ENCODE assay signal across 19 cellular contexts in genomic region chr3:117674321-117674720, GRCh38.
A peak's percentile ranks its signal among the peaks of the same experiment; 100 is the strongest.
DNase-seq lines count a peak whose midpoint lies in the region; ATAC-seq and TF ChIP-seq lines count a peak whose summit lies in the region.
"Had no signal": no experiment of that assay in that cellular context is flagged by ENCODE, and none has a peak within 500 bp of the region (broad histone marks: within the 10 kb centered on the region; RNA-seq: fewer than 3 reads in every experiment).

No MANE protein-coding gene starts in this region.

- in situ Hi-C loops in IMR-90 (cut with MboI; ENCODE audit: low sequenced_read_pairs), result no loop called here

- no peak for TF ChIP-seq RAD21 in IMR-90 (IDR thresholded peaks at IDR 0.05; ENCODE audit: low read length)

- H4K5ac ChIP-seq in IMR-90 (ENCODE audit: low read depth, low read length), result no peak overlapping the region

- DNase-seq in EH (ENCODE audit: low read depth) (peak; percentile 12), IMR-90 (peak; percentile 40), fibroblast of mammary gland (ENCODE audit: low read depth) (peak; percentile 18), HFFc6 (no peak), globus pallidus (ENCODE audit: low spot score) (no peak), left ventricle myocardium inferior (no peak)
- DNase-seq: CD4-positive, CD25-positive, alpha-beta regulatory T cell; CD8-positive, alpha-beta T cell; DMS 273 treated with DMSO at 0.1 percent for 48 hours; DMS79 treated with DMSO at 0.1 percent for 48 hours; GDM1; GM23248; H7; HCEC 1CT had no signal

- no peak overlapping the region for H3K4me3 ChIP-seq in IMR-90 (ENCODE audit: insufficient read depth, low read depth, low read length)
- H3K4me3 ChIP-seq in fibroblast of mammary gland (ENCODE audit: control insufficient read depth, low read depth, low read length), result no peak overlapping the region
- H3K4me3 ChIP-seq in left ventricle myocardium inferior, result no peak overlapping the region
- H3K4me3 ChIP-seq: BLaER1, GM12878, GM23248 had no signal

- H3K9me3 Mint-ChIP-seq in HFFc6, result no peaks in the 10 kb centered on the region; the same call in 1 of the 2 replicates
- H3K9me3 Mint-ChIP-seq: CD8-positive, alpha-beta T cell had no signal

- no peaks in the 10 kb centered on the region for H3K79me1 ChIP-seq in IMR-90 (ENCODE audit: low read depth in 1 of 2, low read length in 2 of 2)

- H3K27me3 Mint-ChIP-seq in HFFc6 (ENCODE audit: insufficient read depth), result peaks cover 6% of the 10 kb centered on the region
- H3K27me3 Mint-ChIP-seq: B cell; CD4-positive, CD25-positive, alpha-beta regulatory T cell had no signal

- no peak overlapping the region for H2AK9ac ChIP-seq in IMR-90 (replicated peaks; ENCODE audit: low read depth, low read length, poor library complexity)

- no peak overlapping the region for H2BK15ac ChIP-seq in IMR-90 (ENCODE audit: low read depth, low read length)

- H3K27ac ChIP-seq in IMR-90 (ENCODE audit: insufficient read depth, low read length) (no peak overlapping the region), left ventricle myocardium inferior (replicated peaks) (no peak overlapping the region)
- H3K27ac ChIP-seq: 22Rv1, BLaER1, C4-2B, GM23248 had no signal

- H3K14ac ChIP-seq in IMR-90 (replicated peaks; ENCODE audit: low read depth, low read length), result no peak overlapping the region

- CTCF ChIA-PET in IMR-90 (lab: Yijun Ruan, JAX), result interaction anchor here (0.6 to 1.2 kb wide), 2 partner anchors 8 to 12 kb away, joined by 3 to 4 read pairs; no protein-coding TSS in a partner anchor

- H2BK20ac ChIP-seq in IMR-90 (ENCODE audit: low read depth, low read length), result no peak overlapping the region

- H2AFZ ChIP-seq in IMR-90 (replicated peaks; ENCODE audit: low read length, poor library complexity), result no peak overlapping the region
- H2AFZ ChIP-seq: GM23248 had no signal

- no peak overlapping the region for H3K18ac ChIP-seq in IMR-90 (ENCODE audit: low read depth, low read length)

- no peak overlapping the region for H3K4me3 Mint-ChIP-seq in HFFc6
- H3K4me3 Mint-ChIP-seq: B cell; CD4-positive, CD25-positive, alpha-beta regulatory T cell; CD8-positive, alpha-beta T cell had no signal

- POLR2A ChIA-PET in IMR-90 (lab: Charles Lee; ENCODE audit: unreplicated experiment), result no interaction called here

- H3K4ac ChIP-seq in IMR-90 (ENCODE audit: low read depth, low read length), result no peak overlapping the region; the same call in 1 of the 2 replicates

- no peak overlapping the region for H3K27ac Mint-ChIP-seq in HFFc6
- H3K27ac Mint-ChIP-seq: B cell; CD4-positive, CD25-positive, alpha-beta regulatory T cell; CD8-positive, alpha-beta T cell had no signal

- H4K8ac ChIP-seq in IMR-90 (ENCODE audit: low read depth in 2 of 2, low read length in 2 of 2), result no peak overlapping the region

- H3K56ac ChIP-seq in IMR-90 (ENCODE audit: extremely low read depth, insufficient read depth, low read length), result no peak overlapping the region

- TF ChIP-seq POLR2A in IMR-90 (IDR thresholded peaks at IDR 0.05; ENCODE audit: low read depth, low read length), result no peak

- H3K36me3 ChIP-seq in IMR-90 (ENCODE audit: control insufficient read depth, insufficient read depth, low read length) (no peaks in the 10 kb centered on the region), left ventricle myocardium inferior (no peaks in the 10 kb centered on the region)
- H3K36me3 ChIP-seq: BLaER1 had no signal

- no peak for ATAC-seq in IMR-90 (ENCODE audit: low read depth)
- ATAC-seq: CD8-positive, alpha-beta T cell; GM12878 had no signal

- H3K9me3 ChIP-seq in IMR-90 (ENCODE audit: control insufficient read depth, insufficient read depth, low read length) (no peaks in the 10 kb centered on the region), left ventricle myocardium inferior (replicated peaks) (no peaks in the 10 kb centered on the region)
- H3K9me3 ChIP-seq: BLaER1 had no signal

- H3K27me3 ChIP-seq in IMR-90 (ENCODE audit: control insufficient read depth, insufficient read depth, low read length), result no peaks in the 10 kb centered on the region
- H3K27me3 ChIP-seq in left ventricle myocardium inferior (ENCODE audit: low read depth), result no peaks in the 10 kb centered on the region
- H3K27me3 ChIP-seq: BLaER1 had no signal

- H4K20me1 ChIP-seq in IMR-90 (ENCODE audit: insufficient read depth, low read length), result no peaks in the 10 kb centered on the region
- H4K20me1 ChIP-seq: BLaER1 had no signal

- H3K4me2 ChIP-seq in IMR-90 (ENCODE audit: low read depth, low read length), result no peak overlapping the region
- H3K4me2 ChIP-seq: BLaER1 had no signal

- no peak overlapping the region for H3K9ac ChIP-seq in IMR-90 (ENCODE audit: low read depth, low read length)
- H3K9ac ChIP-seq: BLaER1, GM23248 had no signal

- no peak overlapping the region for H2AK5ac ChIP-seq in IMR-90 (ENCODE audit: low read depth, low read length)

- no TSS peak for BruUV-seq in IMR-90 (replicated peaks; lab: Mats Ljungman, UMichigan)

- H3K23ac ChIP-seq in IMR-90 (ENCODE audit: low read depth, low read length), result no peak overlapping the region

- H3K4me1 Mint-ChIP-seq in HFFc6 (ENCODE audit: low read depth), result no peaks in the 10 kb centered on the region
- H3K4me1 Mint-ChIP-seq: B cell; CD4-positive, CD25-positive, alpha-beta regulatory T cell had no signal

- dilution Hi-C loops in IMR-90 (cut with HindIII; ENCODE audit: low sequenced_read_pairs, unreplicated experiment), result no loop called here

- H3K36me3 Mint-ChIP-seq in HFFc6 (ENCODE audit: low read depth), result no peaks in the 10 kb centered on the region
- H3K36me3 Mint-ChIP-seq: CD4-positive, CD25-positive, alpha-beta regulatory T cell; CD8-positive, alpha-beta T cell had no signal

- WGBS in IMR-90 (ENCODE audit: extremely low coverage in 2 of 2, insufficient read length in 1 of 2), 2 experiments, result 100% methylated on average over 2 of the region's 4 CpGs; no CpG with 5 or more reads in 1 of the 2 experiments

- H3K4me1 ChIP-seq in IMR-90 (ENCODE audit: control insufficient read depth, insufficient read depth, low read length) (no peaks in the 10 kb centered on the region), left ventricle myocardium inferior (no peaks in the 10 kb centered on the region)
- H3K4me1 ChIP-seq: BLaER1 had no signal

- no peak overlapping the region for H2BK120ac ChIP-seq in IMR-90 (ENCODE audit: low read depth, low read length)

- H2BK5ac ChIP-seq in IMR-90 (ENCODE audit: low read depth, low read length, poor library complexity, severe bottlenecking), result no peak overlapping the region

- intact Hi-C loops in IMR-90 (cut with micrococcal nuclease), result no loop called here
- intact Hi-C loops in left ventricle myocardium inferior (cut with micrococcal nuclease), result no loop called here

- TF ChIP-seq CTCF in IMR-90 (conservative IDR thresholded peaks at IDR 0.05; ENCODE audit: low read depth, low read length) (no peak), fibroblast of mammary gland (conservative IDR thresholded peaks at IDR 0.05; ENCODE audit: control insufficient read depth, insufficient read depth, low read depth, low read length) (no peak), HFFc6 (IDR thresholded peaks at IDR 0.05) (no peak), left ventricle myocardium inferior (IDR thresholded peaks at IDR 0.05; ENCODE audit: borderline replicate concordance) (no peak)

- H4K91ac ChIP-seq in IMR-90 (ENCODE audit: insufficient read depth, low read depth, low read length), result no peak overlapping the region

- no peaks in the 10 kb centered on the region for H3K9me1 ChIP-seq in IMR-90 (ENCODE audit: insufficient read depth, low read length)

TF ChIP-seq in IMR-90, 13 proteins besides CTCF, POLR2A, EP300 and RAD21:
- TF ChIP-seq MXI1 (IDR thresholded peaks at IDR 0.05; ENCODE audit: borderline replicate concordance, low read depth, low read length), result no peak
- TF ChIP-seq MAFK (IDR thresholded peaks at IDR 0.05; ENCODE audit: low read depth, low read length), result no peak
- TF ChIP-seq RFX5 (IDR thresholded peaks at IDR 0.05; ENCODE audit: low read depth, low read length), result no peak
- TF ChIP-seq BHLHE40 (IDR thresholded peaks at IDR 0.05; ENCODE audit: low read depth, low read length), result no peak
- no peak for TF ChIP-seq CEBPB (IDR thresholded peaks at IDR 0.05; ENCODE audit: low read depth, low read length)

Comparison
In these comparisons a context has a peak if more than half of its experiments do, and no peak if none do; other contexts are left out.
1. DNase-seq: peak in EH (single experiment), IMR-90 (single experiment) and fibroblast of mammary gland (single experiment); none in HFFc6 (single experiment), globus pallidus (single experiment) and left ventricle myocardium inferior (single experiment).